In the genomic region with DNA sequence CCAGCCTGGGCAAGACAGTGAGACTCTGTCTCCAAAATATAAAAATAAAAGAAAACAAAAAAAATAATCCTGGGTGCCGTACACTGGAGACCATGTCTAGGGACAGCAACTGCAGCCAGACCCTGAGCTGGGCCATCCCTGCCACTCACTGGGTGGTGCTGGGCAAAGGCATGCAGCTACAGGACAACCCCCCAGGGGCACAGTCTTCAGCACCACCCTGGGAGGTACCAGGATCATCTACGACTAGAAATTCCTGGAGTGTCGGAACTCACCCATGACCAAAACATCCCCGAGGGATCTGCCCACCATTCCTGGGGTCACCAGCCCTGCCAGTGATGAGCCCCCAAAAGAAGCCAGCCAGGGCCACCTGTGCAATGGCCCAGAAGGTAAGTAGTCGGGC, we compare ENCODE assay signal across 33 cellular contexts.
"Had no signal": no experiment of that assay in that cellular context is flagged by ENCODE, and none has a peak within 500 bp of the region (broad histone marks: within the 10 kb centered on the region; RNA-seq: fewer than 3 reads in every experiment).

No MANE protein-coding gene starts in this region.

- H3K27me3 ChIP-seq: ascending aorta, breast epithelium, cardiac muscle cell, colonic mucosa, dorsolateral prefrontal cortex, esophagus muscularis mucosa, foreskin keratinocyte, gastrocnemius medialis, heart left ventricle had no signal

- H3K27ac Mint-ChIP-seq: activated CD4-positive, alpha-beta memory T cell treated with anti-CD3 and anti-CD28 coated beads for 36 hours; activated CD8-positive, alpha-beta memory T cell treated with anti-CD3 and anti-CD28 coated beads, Interleukin-2, amount 10 ng/mL, durations not matched to agents 7 days and 5 days; activated CD8-positive, alpha-beta T cell treated with anti-CD3 and anti-CD28 coated beads, Interleukin-2, amount 10 ng/mL, durations not matched to agents 7 days and 5 days; activated naive CD4-positive, alpha-beta T cell treated with anti-CD3 and anti-CD28 coated beads, Interleukin-2, amount 10 ng/mL, durations not matched to agents 7 days and 5 days; activated naive CD8-positive, alpha-beta T cell treated with anti-CD3 and anti-CD28 coated beads, Interleukin-2, amount 10 ng/mL, durations not matched to agents 7 days and 5 days; T-cell; T-helper 1 cell treated with Interleukin-12 subunit alpha and Interleukin-12 subunit beta and Interleukin-4 antibody, amounts not matched to agents 30 μg/mL and 1 μg/mL, for 36 hours; T-helper 2 cell treated with Interferon-gamma antibody and Interleukin-4, amounts not matched to agents 5 μg/mL and 100 μg/mL, for 36 hours had no signal

- H3K4me3 Mint-ChIP-seq: activated CD4-positive, alpha-beta memory T cell treated with anti-CD3 and anti-CD28 coated beads for 36 hours; activated CD4-positive, alpha-beta T cell treated with anti-CD3 and anti-CD28 coated beads for 36 hours; activated CD4-positive, alpha-beta T cell treated with anti-CD3 and anti-CD28 coated beads, Interleukin-2, amount 10 ng/mL, durations not matched to agents 24 days and 14 days; activated CD8-positive, alpha-beta memory T cell treated with anti-CD3 and anti-CD28 coated beads, Interleukin-2, amount 10 ng/mL, durations not matched to agents 7 days and 5 days; activated CD8-positive, alpha-beta T cell treated with anti-CD3 and anti-CD28 coated beads, Interleukin-2, amount 10 ng/mL, durations not matched to agents 7 days and 5 days; activated naive CD4-positive, alpha-beta T cell treated with anti-CD3 and anti-CD28 coated beads, Interleukin-2, amount 10 ng/mL, durations not matched to agents 7 days and 5 days; activated naive CD8-positive, alpha-beta T cell treated with anti-CD3 and anti-CD28 coated beads, Interleukin-2, amount 10 ng/mL, durations not matched to agents 7 days and 5 days; activated T-helper 1 cell treated with anti-CD3 and anti-CD28 coated beads, Interleukin-12 subunit alpha, Interleukin-12 subunit beta, Interleukin-2, Interleukin-4 antibody, amounts not matched to agents 30 ng/mL and 10 ng/mL and 1 ng/mL, durations not matched to agents 14 hours and 24 hours and 36 hours; brain; effector memory CD8-positive, alpha-beta T cell; T-cell; T-helper 1 cell treated with Interleukin-12 subunit alpha and Interleukin-12 subunit beta and Interleukin-4 antibody, amounts not matched to agents 30 μg/mL and 1 μg/mL, for 36 hours; T-helper 2 cell treated with Interferon-gamma antibody and Interleukin-4, amounts not matched to agents 5 μg/mL and 100 μg/mL, for 36 hours had no signal

- H3K4me1 Mint-ChIP-seq: brain, T-cell had no signal

- H3K4me1 ChIP-seq: ascending aorta, breast epithelium, colonic mucosa, esophagus muscularis mucosa, foreskin keratinocyte, gastrocnemius medialis, heart left ventricle had no signal

- H3K4me3 ChIP-seq: ascending aorta, breast epithelium, cardiac muscle cell, colonic mucosa, dorsolateral prefrontal cortex, esophagus muscularis mucosa, gastrocnemius medialis, heart left ventricle had no signal

- DNase-seq: activated CD4-positive, alpha-beta memory T cell treated with anti-CD3 and anti-CD28 coated beads for 36 hours; activated CD4-positive, alpha-beta T cell treated with anti-CD3 and anti-CD28 coated beads for 36 hours; activated CD4-positive, alpha-beta T cell treated with anti-CD3 and anti-CD28 coated beads, Interleukin-2, amount 10 ng/mL, durations not matched to agents 24 days and 14 days; activated CD4-positive, CD25-positive, alpha-beta regulatory T cell; activated CD4-positive, CD25-positive, alpha-beta regulatory T cell treated with anti-CD3 and anti-CD28 coated beads, Interleukin-2, amount 50 U/mL, for 72 hours; activated CD8-positive, alpha-beta memory T cell treated with anti-CD3 and anti-CD28 coated beads, Interleukin-2, amount 10 ng/mL, durations not matched to agents 7 days and 5 days; activated CD8-positive, alpha-beta memory T cell treated with anti-CD3 and anti-CD28 coated beads, Interleukin-2, amount 50 U/mL, for 4 hours; activated CD8-positive, alpha-beta T cell treated with anti-CD3 and anti-CD28 coated beads, Interleukin-2, amount 10 ng/mL, durations not matched to agents 7 days and 5 days; activated gamma-delta T cell; activated naive CD4-positive, alpha-beta T cell; activated naive CD4-positive, alpha-beta T cell treated with anti-CD3 and anti-CD28 coated beads, Interleukin-2, amount 10 ng/mL, durations not matched to agents 7 days and 5 days; activated naive CD8-positive, alpha-beta T cell treated with anti-CD3 and anti-CD28 coated beads, Interleukin-2, amount 10 ng/mL, durations not matched to agents 7 days and 5 days; activated T-cell treated with anti-CD3 and anti-CD28 coated beads, Interleukin-2, amount 50 U/mL, for 1 hour; central memory CD4-positive, alpha-beta T cell; cerebellar nuclear complex; colonic mucosa; dorsolateral prefrontal cortex; effector memory CD8-positive, alpha-beta T cell; erythroblast; foreskin keratinocyte; gastrocnemius medialis; glutamatergic neuron; heart left ventricle; T-cell had no signal

- H3K9me3 ChIP-seq: ascending aorta, breast epithelium, colonic mucosa, esophagus muscularis mucosa, gastrocnemius medialis, heart left ventricle had no signal

- ATAC-seq: activated CD4-positive, alpha-beta T cell treated with anti-CD3 and anti-CD28 coated beads for 36 hours; activated CD8-positive, alpha-beta memory T cell treated with anti-CD3 and anti-CD28 coated beads, Interleukin-2, amount 10 ng/mL, durations not matched to agents 7 days and 5 days; activated CD8-positive, alpha-beta T cell treated with anti-CD3 and anti-CD28 coated beads, Interleukin-2, amount 10 ng/mL, durations not matched to agents 7 days and 5 days; activated naive CD4-positive, alpha-beta T cell treated with anti-CD3 and anti-CD28 coated beads, Interleukin-2, amount 50 U/mL, for 72 hours; effector memory CD8-positive, alpha-beta T cell; foreskin keratinocyte; gastrocnemius medialis; T-cell had no signal

- H3K27ac ChIP-seq: ascending aorta, breast epithelium, cardiac muscle cell, colonic mucosa, esophagus muscularis mucosa, foreskin keratinocyte, gastrocnemius medialis, heart left ventricle had no signal

- H3K27me3 Mint-ChIP-seq: activated CD4-positive, alpha-beta memory T cell treated with anti-CD3 and anti-CD28 coated beads for 36 hours; activated CD4-positive, alpha-beta T cell treated with anti-CD3 and anti-CD28 coated beads for 36 hours; activated CD4-positive, alpha-beta T cell treated with anti-CD3 and anti-CD28 coated beads, Interleukin-2, amount 10 ng/mL, durations not matched to agents 24 days and 14 days; activated CD8-positive, alpha-beta memory T cell treated with anti-CD3 and anti-CD28 coated beads, Interleukin-2, amount 10 ng/mL, durations not matched to agents 7 days and 5 days; activated naive CD4-positive, alpha-beta T cell treated with anti-CD3 and anti-CD28 coated beads, Interleukin-2, amount 10 ng/mL, durations not matched to agents 7 days and 5 days; activated naive CD8-positive, alpha-beta T cell treated with anti-CD3 and anti-CD28 coated beads, Interleukin-2, amount 10 ng/mL, durations not matched to agents 7 days and 5 days; brain; effector memory CD8-positive, alpha-beta T cell; T-cell had no signal

- H3K9me3 Mint-ChIP-seq: activated CD4-positive, alpha-beta memory T cell treated with anti-CD3 and anti-CD28 coated beads for 36 hours; activated CD4-positive, alpha-beta T cell treated with anti-CD3 and anti-CD28 coated beads, Interleukin-2, amount 10 ng/mL, durations not matched to agents 24 days and 14 days; activated naive CD4-positive, alpha-beta T cell treated with anti-CD3 and anti-CD28 coated beads, Interleukin-2, amount 10 ng/mL, durations not matched to agents 7 days and 5 days; activated naive CD4-positive, alpha-beta T cell treated with anti-CD3 and anti-CD28 coated beads, Interleukin-2, amount 50 U/mL, for 72 hours; activated naive CD8-positive, alpha-beta T cell treated with anti-CD3 and anti-CD28 coated beads, Interleukin-2, amount 10 ng/mL, durations not matched to agents 7 days and 5 days; activated T-helper 1 cell treated with anti-CD3 and anti-CD28 coated beads, Interleukin-12 subunit alpha, Interleukin-12 subunit beta, Interleukin-2, Interleukin-4 antibody, amounts not matched to agents 30 ng/mL and 10 ng/mL and 1 ng/mL, durations not matched to agents 14 hours and 24 hours and 36 hours; brain; effector memory CD8-positive, alpha-beta T cell; T-cell; T-helper 1 cell treated with Interleukin-12 subunit alpha and Interleukin-12 subunit beta and Interleukin-4 antibody, amounts not matched to agents 30 μg/mL and 1 μg/mL, for 36 hours; T-helper 2 cell treated with Interferon-gamma antibody and Interleukin-4, amounts not matched to agents 5 μg/mL and 100 μg/mL, for 36 hours had no signal
